9 cellular contexts compared by ENCODE assay signal in genomic region chr9:33263131-33263935, GRCh38. TPM values are rescaled to one million over a fixed set of nuclear protein-coding genes. Genes with fewer than 3 reads are reported as not detected.
DNase-seq lines count a peak whose midpoint lies in the region; ATAC-seq and TF ChIP-seq lines count a peak whose summit lies in the region.
"Had no signal": no experiment of that assay in that cellular context is flagged by ENCODE, and none has a peak within 500 bp of the region (broad histone marks: within the 10 kb centered on the region; RNA-seq: fewer than 3 reads in every experiment).

No MANE protein-coding gene starts in this region.

- ATAC-seq in HG03378 (IDR thresholded peaks at IDR 0.05; ENCODE audit: unreplicated experiment), result peak; percentile 6
- ATAC-seq in naive B cell (ENCODE audit: low read depth in 2 of 2), result no peak
- ATAC-seq in GM21786 (IDR thresholded peaks at IDR 0.05; ENCODE audit: unreplicated experiment), result no peak

- peak overlapping the region; percentile 94 for H3K27ac Mint-ChIP-seq in T-helper 1 cell treated with Interleukin-12 subunit alpha and Interleukin-12 subunit beta and Interleukin-4 antibody, amounts not matched to agents 30 μg/mL and 1 μg/mL, for 36 hours
- peak overlapping the region; percentile 58 to 97 (median 94) for H3K27ac Mint-ChIP-seq in naive B cell

- no peaks in the 10 kb centered on the region for H3K27me3 Mint-ChIP-seq in T-helper 1 cell treated with Interleukin-12 subunit alpha and Interleukin-12 subunit beta and Interleukin-4 antibody, amounts not matched to agents 30 μg/mL and 1 μg/mL, for 36 hours (ENCODE audit: low read depth)
- no peaks in the 10 kb centered on the region for H3K27me3 Mint-ChIP-seq in naive B cell

- peaks cover 54% of the 10 kb centered on the region for H3K36me3 Mint-ChIP-seq in T-helper 1 cell treated with Interleukin-12 subunit alpha and Interleukin-12 subunit beta and Interleukin-4 antibody, amounts not matched to agents 30 μg/mL and 1 μg/mL, for 36 hours (ENCODE audit: low read depth)
- H3K36me3 Mint-ChIP-seq in naive B cell, result peaks cover 13 to 17% of the 10 kb centered on the region in 2 donors

- no peak for TF ChIP-seq POLR2A in erythroblast (IDR thresholded peaks at IDR 0.05; ENCODE audit: low read length)

- DNase-seq in NCI-H82 (lab: John Stamatoyannopoulos, UW) (peak; percentile 44), NCI-H82 treated with DMSO at 0.1 percent for 48 hours (lab: John Stamatoyannopoulos, UW; ENCODE audit: unreplicated experiment) (no peak), erythroblast (lab: John Stamatoyannopoulos, UW) (peak; percentile 73 to 77), naive B cell (no peak), cerebellum (ENCODE audit: low spot score) (no peak)

- H3K4me3 Mint-ChIP-seq in T-helper 1 cell treated with Interleukin-12 subunit alpha and Interleukin-12 subunit beta and Interleukin-4 antibody, amounts not matched to agents 30 μg/mL and 1 μg/mL, for 36 hours, result peak overlapping the region; percentile 97
- peak overlapping the region; percentile 81 to 99 (median 92) for H3K4me3 Mint-ChIP-seq in naive B cell

- H3K4me1 Mint-ChIP-seq in T-helper 1 cell treated with Interleukin-12 subunit alpha and Interleukin-12 subunit beta and Interleukin-4 antibody, amounts not matched to agents 30 μg/mL and 1 μg/mL, for 36 hours (ENCODE audit: low read depth), result peaks cover 48% of the 10 kb centered on the region
- H3K4me1 Mint-ChIP-seq in naive B cell, result peaks cover 37 to 38% (median 38%) of the 10 kb centered on the region in 3 donors

- no peaks in the 10 kb centered on the region for H3K9me3 Mint-ChIP-seq in T-helper 1 cell treated with Interleukin-12 subunit alpha and Interleukin-12 subunit beta and Interleukin-4 antibody, amounts not matched to agents 30 μg/mL and 1 μg/mL, for 36 hours
- H3K9me3 Mint-ChIP-seq in naive B cell, result no peaks in the 10 kb centered on the region

RNA-seq across cellular contexts. Expression of gene BAG1, which starts 1.2 kb away (rescaled TPM):
- 10 to 100 TPM; 45.7 to 85.6 (median 73.2) TPM for polyA plus RNA-seq in naive B cell (ENCODE audit: low read depth in 6 of 6)
- 12.9 TPM for total RNA-seq in cerebellum

RNA-seq across cellular contexts. Expression of gene CHMP5, which starts 1.5 kb away (rescaled TPM):
- 10 to 100 TPM; 41.6 to 76.4 (median 54.2) TPM for polyA plus RNA-seq in naive B cell (ENCODE audit: low read depth in 6 of 6)
- 54.6 TPM for total RNA-seq in cerebellum

RNA-seq across cellular contexts. Expression of gene SPINK4, which starts 23.4 kb away (rescaled TPM):
- polyA plus RNA-seq in naive B cell (ENCODE audit: low read depth in 6 of 6), result not detected
- total RNA-seq in cerebellum, result not detected
- total RNA-seq: glomerular endothelial cell had no signal

RNA-seq across cellular contexts. Expression of gene NFX1, which starts 27.0 kb away (rescaled TPM):
- polyA plus RNA-seq in naive B cell (ENCODE audit: low read depth in 6 of 6), result 10 to 100 TPM; 25.7 to 59.9 (median 41.2) TPM
- total RNA-seq in cerebellum, result 22.1 TPM

Comparison
In these comparisons a context has a peak if more than half of its experiments do, and no peak if none do; other contexts are left out.
1. DNase-seq: peak in NCI-H82 (single experiment) and erythroblast (2 of 2); none in NCI-H82 treated with DMSO at 0.1 percent for 48 hours (single experiment), naive B cell (single experiment) and cerebellum (single experiment).